1 cellular context compared by ENCODE assay signal in the genomic region with DNA sequence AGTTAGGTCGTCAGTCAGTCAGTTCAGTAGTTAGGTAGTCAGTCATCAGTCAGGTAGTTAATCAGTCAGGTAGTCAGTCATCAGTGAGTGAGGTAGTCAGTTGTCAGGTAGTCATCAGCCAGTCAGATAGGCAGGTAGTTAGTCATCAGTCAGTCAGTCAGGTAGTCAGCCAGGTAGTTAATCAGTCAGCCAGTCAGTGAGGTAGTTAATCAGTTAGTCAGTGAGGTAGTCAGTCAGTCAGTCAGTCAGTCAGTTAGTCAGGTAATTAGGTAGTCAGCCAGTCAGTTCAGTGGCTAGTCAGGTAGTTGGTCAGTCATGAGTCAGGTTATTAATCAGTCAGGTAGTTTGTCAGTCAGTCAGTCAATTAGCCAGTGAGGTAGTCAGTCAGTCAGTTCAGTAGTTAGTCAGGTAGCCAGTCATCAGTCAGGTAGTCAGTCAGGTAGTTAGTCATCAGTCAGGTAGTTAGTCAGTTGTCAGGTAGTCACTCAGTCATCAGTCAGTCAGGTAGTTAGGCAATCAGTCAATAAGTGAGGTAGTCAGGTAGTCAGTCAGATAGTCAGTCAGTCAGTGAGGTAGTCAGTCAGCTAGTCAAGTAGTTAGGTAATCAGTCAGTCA.
A peak's percentile ranks its signal among the peaks of the same experiment; 100 is the strongest.
TF ChIP-seq lines count a peak whose summit lies in the region.

No MANE protein-coding gene starts in this region.

TF ChIP-seq in HepG2, 621 proteins besides CTCF, POLR2A, EP300 and RAD21:
- TF ChIP-seq ZNF607 (CRISPR knock-in tag; IDR thresholded peaks at IDR 0.05; ENCODE audit: borderline replicate concordance) (no peak), CREB1 (IDR thresholded peaks at IDR 0.05) (peak; percentile 68; the same call in 1 of the 2 replicates), CREB1 (CRISPR knock-in tag; IDR thresholded peaks at IDR 0.05) (no peak)
- TF ChIP-seq, protein P1, sequence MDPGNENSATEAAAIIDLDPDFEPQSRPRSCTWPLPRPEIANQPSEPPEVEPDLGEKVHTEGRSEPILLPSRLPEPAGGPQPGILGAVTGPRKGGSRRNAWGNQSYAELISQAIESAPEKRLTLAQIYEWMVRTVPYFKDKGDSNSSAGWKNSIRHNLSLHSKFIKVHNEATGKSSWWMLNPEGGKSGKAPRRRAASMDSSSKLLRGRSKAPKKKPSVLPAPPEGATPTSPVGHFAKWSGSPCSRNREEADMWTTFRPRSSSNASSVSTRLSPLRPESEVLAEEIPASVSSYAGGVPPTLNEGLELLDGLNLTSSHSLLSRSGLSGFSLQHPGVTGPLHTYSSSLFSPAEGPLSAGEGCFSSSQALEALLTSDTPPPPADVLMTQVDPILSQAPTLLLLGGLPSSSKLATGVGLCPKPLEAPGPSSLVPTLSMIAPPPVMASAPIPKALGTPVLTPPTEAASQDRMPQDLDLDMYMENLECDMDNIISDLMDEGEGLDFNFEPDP (CRISPR knock-in tag; conservative IDR thresholded peaks at IDR 0.05) = 0 out of 2 replicates have a peak, but pooled peaks have one; percentile 45
